ENCODE assay signal across 13 cellular contexts in genomic region chr17:29159286-29159860, GRCh38. TPM values are rescaled to one million over a fixed set of nuclear protein-coding genes. Genes with fewer than 3 reads are reported as not detected.
A peak's percentile ranks its signal among the peaks of the same experiment; 100 is the strongest.
DNase-seq lines count a peak whose midpoint lies in the region; ATAC-seq, FAIRE-seq and TF ChIP-seq lines count a peak whose summit lies in the region.
"Had no signal": no experiment of that assay in that cellular context is flagged by ENCODE, and none has a peak within 500 bp of the region (broad histone marks: within the 10 kb centered on the region; RNA-seq: fewer than 3 reads in every experiment).

No MANE protein-coding gene starts in this region.

- H3K27ac ChIP-seq in substantia nigra (ENCODE audit: low read depth, low read length, poor library complexity, severe bottlenecking) = peak overlapping the region; percentile 75
- H3K27ac ChIP-seq: KMS-11 had no signal

- H3K9me3 Mint-ChIP-seq in activated CD4-positive, alpha-beta T cell treated with anti-CD3 and anti-CD28 coated beads, Interleukin-2, amount 10 ng/mL, durations not matched to agents 24 days and 14 days = no peaks in the 10 kb centered on the region
- H3K9me3 Mint-ChIP-seq in WTC11 = no peaks in the 10 kb centered on the region
- H3K9me3 Mint-ChIP-seq: activated T-cell treated with anti-CD3 and anti-CD28 coated beads, Interleukin-2, amount 50 U/mL, for 24 hours; endodermal cell had no signal

- no peak for TF ChIP-seq CTCF in WTC11 (IDR thresholded peaks at IDR 0.05)

- intact Hi-C loops in activated CD4-positive, alpha-beta T cell treated with anti-CD3 and anti-CD28 coated beads, Interleukin-2, amount 10 ng/mL, durations not matched to agents 24 days and 14 days (cut with micrococcal nuclease) = no loop called here

- no peak for DNase-seq in activated CD4-positive, alpha-beta T cell treated with anti-CD3 and anti-CD28 coated beads, Interleukin-2, amount 10 ng/mL, durations not matched to agents 24 days and 14 days
- no peak for DNase-seq in activated CD4-positive, alpha-beta T cell treated with anti-CD3 and anti-CD28 coated beads for 1 hour
- DNase-seq in WTC11 (ENCODE audit: low spot score) (no peak), fibroblast of peridontal ligament (ENCODE audit: extremely low read depth) (peak; percentile 44), substantia nigra (lab: John Stamatoyannopoulos, UW) (peak in 1 of 49 donors; percentile 6), NCI-H526 treated with DMSO at 0.1 percent for 48 hours (lab: John Stamatoyannopoulos, UW) (no peak), GM12891 (ENCODE audit: insufficient read length, low spot score) (no peak)
- DNase-seq: activated T-cell treated with anti-CD3 and anti-CD28 coated beads, Interleukin-2, amount 50 U/mL, for 24 hours; NCI-H345; stimulated activated CD4-positive, alpha-beta T cell treated with anti-CD3 and anti-CD28 coated beads, Interleukin-4, amount 100 ng/mL, for 1 hour had no signal

- POLR2A ChIA-PET in WTC11 (lab: Charles Lee) = no interaction called here

- CTCF ChIA-PET in WTC11 (lab: Charles Lee) = interaction anchor here (1.1 to 5.2 kb wide), 3 partner anchors 11 to 35 kb away, joined by 6 to 26 read pairs (median 19); partner anchors contain the start of gene MYO18A

- H3K4me3 Mint-ChIP-seq in activated CD4-positive, alpha-beta T cell treated with anti-CD3 and anti-CD28 coated beads, Interleukin-2, amount 10 ng/mL, durations not matched to agents 24 days and 14 days = peak overlapping the region; percentile 64
- no peak overlapping the region for H3K4me3 Mint-ChIP-seq in WTC11
- H3K4me3 Mint-ChIP-seq: activated T-cell treated with anti-CD3 and anti-CD28 coated beads, Interleukin-2, amount 50 U/mL, for 24 hours; endodermal cell had no signal

- no peak for FAIRE-seq in GM12891 (lab: Jason Lieb, UNC)

- no peaks in the 10 kb centered on the region for H3K36me3 Mint-ChIP-seq in activated CD4-positive, alpha-beta T cell treated with anti-CD3 and anti-CD28 coated beads, Interleukin-2, amount 10 ng/mL, durations not matched to agents 24 days and 14 days (ENCODE audit: low read depth)
- peaks cover 2% of the 10 kb centered on the region; the same call in 1 of the 2 replicates for H3K36me3 Mint-ChIP-seq in WTC11

- peaks cover 29% of the 10 kb centered on the region for H3K4me1 Mint-ChIP-seq in activated CD4-positive, alpha-beta T cell treated with anti-CD3 and anti-CD28 coated beads, Interleukin-2, amount 10 ng/mL, durations not matched to agents 24 days and 14 days
- H3K4me1 Mint-ChIP-seq in WTC11 = peaks cover 28% of the 10 kb centered on the region

- ATAC-seq in WTC11 (no peak), GM18511 (IDR thresholded peaks at IDR 0.05; ENCODE audit: unreplicated experiment) (no peak)

- TF ChIP-seq POLR2A in GM12891 (IDR thresholded peaks at IDR 0.05; ENCODE audit: low read depth, low read length) = no peak

- peak overlapping the region; percentile 64 for H3K27ac Mint-ChIP-seq in activated CD4-positive, alpha-beta T cell treated with anti-CD3 and anti-CD28 coated beads, Interleukin-2, amount 10 ng/mL, durations not matched to agents 24 days and 14 days
- H3K27ac Mint-ChIP-seq in WTC11 = peak overlapping the region; percentile 53; the same call in 1 of the 2 replicates
- H3K27ac Mint-ChIP-seq: activated T-cell treated with anti-CD3 and anti-CD28 coated beads, Interleukin-2, amount 50 U/mL, for 24 hours; endodermal cell had no signal

- H3K27me3 Mint-ChIP-seq in activated CD4-positive, alpha-beta T cell treated with anti-CD3 and anti-CD28 coated beads, Interleukin-2, amount 10 ng/mL, durations not matched to agents 24 days and 14 days = no peaks in the 10 kb centered on the region
- H3K27me3 Mint-ChIP-seq in WTC11 (ENCODE audit: low read depth) = no peaks in the 10 kb centered on the region
- H3K27me3 Mint-ChIP-seq: activated T-cell treated with anti-CD3 and anti-CD28 coated beads, Interleukin-2, amount 50 U/mL, for 24 hours had no signal

TF ChIP-seq in WTC11, 78 proteins besides CTCF, POLR2A, EP300 and RAD21:
- TF ChIP-seq ZNF396 (CRISPR knock-in tag; IDR thresholded peaks at IDR 0.05; ENCODE audit: borderline replicate concordance) (no peak), ZNF317 (CRISPR knock-in tag; IDR thresholded peaks at IDR 0.05; ENCODE audit: borderline replicate concordance, low read depth) (no peak), SOX15 (CRISPR knock-in tag; IDR thresholded peaks at IDR 0.05) (no peak), ETV6 (CRISPR knock-in tag; IDR thresholded peaks at IDR 0.05) (no peak), ATF1 (CRISPR knock-in tag; IDR thresholded peaks at IDR 0.05) (no peak), EMX1 (CRISPR knock-in tag; IDR thresholded peaks at IDR 0.05) (no peak), GABPB1 (CRISPR knock-in tag; IDR thresholded peaks at IDR 0.05) (no peak)

TF ChIP-seq in GM12891, 5 proteins besides CTCF, POLR2A, EP300 and RAD21:
- TF ChIP-seq SPI1 (IDR thresholded peaks at IDR 0.05; ENCODE audit: low read depth, low read length) (no peak), TAF1 (IDR thresholded peaks at IDR 0.05; ENCODE audit: low read depth, low read length) (no peak)

RNA-seq across cellular contexts. Expression of gene MYO18A, which starts 20.8 kb away (rescaled TPM):
- total RNA-seq in activated CD4-positive, alpha-beta T cell treated with anti-CD3 and anti-CD28 coated beads, Interleukin-2, amount 10 ng/mL, durations not matched to agents 24 days and 14 days = 36.6 and 37.9 TPM in 2 replicates
- 38.5 to 54.9 TPM (median 42.5 TPM) in 3 replicates for total RNA-seq in WTC11 (2021)
- polyA plus RNA-seq in GM12891 (2012; ENCODE audit: low read depth, missing spikeins) = 25.5 TPM
